In the genomic region with DNA sequence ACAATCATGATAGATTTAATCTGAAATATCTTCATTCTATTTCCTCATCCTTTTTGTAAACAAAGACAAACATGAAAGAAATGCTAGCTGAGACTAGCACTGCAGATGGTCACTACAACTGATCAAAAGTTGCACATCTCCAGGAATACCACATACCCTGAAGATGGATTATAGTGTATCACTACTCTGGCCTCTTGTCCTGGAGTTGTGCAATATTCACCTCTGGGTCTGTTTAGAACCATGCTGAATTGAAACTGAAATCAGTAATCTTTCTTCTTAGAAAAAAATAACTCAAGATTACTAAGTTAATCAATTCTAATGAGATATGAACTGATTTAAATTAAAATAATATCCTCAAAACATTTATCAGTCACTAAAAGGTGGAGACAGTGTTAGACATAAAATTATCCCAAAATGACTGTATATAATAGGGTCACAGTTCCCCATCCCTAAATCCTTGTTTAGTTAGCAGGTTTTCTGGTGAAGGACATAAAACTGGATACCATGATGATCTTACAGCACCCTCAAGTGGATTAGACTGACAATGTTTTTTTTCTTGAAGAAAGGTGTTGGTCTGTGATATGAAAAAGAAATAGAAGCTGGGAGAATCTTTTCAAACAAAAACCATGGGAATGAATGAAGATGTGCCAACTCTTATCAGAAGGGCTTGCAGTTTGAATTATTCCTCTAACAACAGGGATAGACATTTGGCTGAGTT, we compare ENCODE assay signal across 8 cellular contexts. TPM values are rescaled to one million over a fixed set of nuclear protein-coding genes. Genes with fewer than 3 reads are reported as not detected.
A peak's percentile ranks its signal among the peaks of the same experiment; 100 is the strongest.
DNase-seq lines count a peak whose midpoint lies in the region; ATAC-seq and TF ChIP-seq lines count a peak whose summit lies in the region.

No MANE protein-coding gene starts in this region.

- POLR2A ChIA-PET in AG04450 (lab: Yijun Ruan, JAX), result no interaction called here

- H3K9me3 ChIP-seq in AG04450 (ENCODE audit: control insufficient read depth, insufficient read depth, low read length), result no peaks in the 10 kb centered on the region; the same call in 1 of the 2 replicates

- CTCF ChIA-PET in AG04450 (lab: Charles Lee), result interaction anchor here (0.6 to 5.2 kb wide), 33 partner anchors 10 to 981 kb away, joined by 3 to 172 read pairs (median 3); no protein-coding TSS in a partner anchor

- H3K4me3 ChIP-seq in AG04450 (ENCODE audit: low read depth, low read length) (no peak overlapping the region), coronary artery (no peak overlapping the region)

- DNase-seq in AG04450 (ENCODE audit: low read depth, low spot score), result peak; percentile 37
- peak; percentile 89 for DNase-seq in NCI-H82 (lab: John Stamatoyannopoulos, UW)
- DNase-seq in fibroblast of gingiva (ENCODE audit: low read depth), result peak; percentile 34
- DNase-seq in coronary artery (ENCODE audit: low spot score), result no peak

- ATAC-seq in GM18868 (IDR thresholded peaks at IDR 0.05; ENCODE audit: unreplicated experiment), result peak; percentile 74
- ATAC-seq in HG03432 (IDR thresholded peaks at IDR 0.05; ENCODE audit: unreplicated experiment), result peak; percentile 75
- no peak for ATAC-seq in HG02852 (IDR thresholded peaks at IDR 0.05; ENCODE audit: unreplicated experiment)
- ATAC-seq in HG03097 (IDR thresholded peaks at IDR 0.05; ENCODE audit: low FRiP score, unreplicated experiment), result no peak

- TF ChIP-seq CTCF in AG04450 (IDR thresholded peaks at IDR 0.05; ENCODE audit: low read depth, low read length), result peak; percentile 68
- no peak for TF ChIP-seq CTCF in coronary artery (IDR thresholded peaks at IDR 0.05)

- H3K27ac ChIP-seq in AG04450 (ENCODE audit: low read depth, low read length), result no peak overlapping the region
- no peak overlapping the region for H3K27ac ChIP-seq in coronary artery

- no peaks in the 10 kb centered on the region for H3K27me3 ChIP-seq in AG04450 (ENCODE audit: control insufficient read depth, insufficient read depth, low read length)

RNA-seq across cellular contexts. Expression of gene TTC14, which starts 7.2 kb away (rescaled TPM):
- 29.3 and 48.6 TPM in 2 replicates for polyA plus RNA-seq in AG04450 (2011; rRNA removed)
- 72.6 and 108 TPM in 2 replicates for polyA minus RNA-seq in AG04450 (2011; rRNA and poly(A)+ RNA removed)

Comparison
In these comparisons a context has a peak if more than half of its experiments do, and no peak if none do; other contexts are left out.
1. ATAC-seq: peak in GM18868 (single experiment) and HG03432 (single experiment); none in HG02852 (single experiment) and HG03097 (single experiment).